In the genomic region with DNA sequence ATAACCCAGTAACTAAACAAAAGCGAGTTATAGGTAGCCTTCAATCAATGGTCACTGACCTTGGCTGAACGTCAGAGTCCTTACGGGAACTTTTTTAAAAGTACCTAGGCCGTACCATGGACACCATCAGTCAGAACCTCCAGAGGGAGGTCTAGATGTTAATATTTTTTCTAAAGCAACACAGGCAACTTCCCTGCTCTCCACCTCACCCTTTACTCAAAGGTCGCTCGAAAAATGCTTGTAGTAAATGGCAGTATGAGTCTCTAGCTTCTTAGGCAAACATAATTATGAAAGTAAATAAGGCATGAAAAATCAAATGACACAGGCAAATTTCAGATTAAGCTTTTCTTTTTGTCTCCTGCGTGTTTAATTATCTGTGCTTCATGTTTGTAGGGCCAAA, we compare ENCODE assay signal across 26 cellular contexts.
DNase-seq lines count a peak whose midpoint lies in the region; ATAC-seq and TF ChIP-seq lines count a peak whose summit lies in the region.
"Had no signal": no experiment of that assay in that cellular context is flagged by ENCODE, and none has a peak within 500 bp of the region (broad histone marks: within the 10 kb centered on the region; RNA-seq: fewer than 3 reads in every experiment).

No MANE protein-coding gene starts in this region.

- peaks cover 74% of the 10 kb centered on the region for H3K4me1 Mint-ChIP-seq in osteocyte (ENCODE audit: unreplicated experiment)
- peaks cover 9% of the 10 kb centered on the region for H3K4me1 Mint-ChIP-seq in neural progenitor cell

- TF ChIP-seq CTCF in Panc1 (IDR thresholded peaks at IDR 0.05) (no peak), osteocyte (IDR thresholded peaks at IDR 0.05) (no peak), neural progenitor cell (IDR thresholded peaks at IDR 0.05) (no peak)

- H3K4me2 ChIP-seq in neural progenitor cell, result no peak overlapping the region

- no peaks in the 10 kb centered on the region for H3K36me3 Mint-ChIP-seq in osteocyte (ENCODE audit: unreplicated experiment)
- no peaks in the 10 kb centered on the region for H3K36me3 Mint-ChIP-seq in neural progenitor cell

- H3K9me3 ChIP-seq in Panc1 (ENCODE audit: control insufficient read depth, insufficient read depth, low read depth, low read length) (no peaks in the 10 kb centered on the region), neural progenitor cell (ENCODE audit: low read depth) (no peaks in the 10 kb centered on the region)
- H3K9me3 ChIP-seq: SJSA1, suprapubic skin had no signal

- H4K20me1 ChIP-seq in neural progenitor cell (ENCODE audit: low read depth), result no peaks in the 10 kb centered on the region

- intact Hi-C loops in Panc1 (cut with micrococcal nuclease; ENCODE audit: unreplicated experiment), result no loop called here

- CTCF ChIA-PET in Panc1 (lab: Charles Lee), result interaction anchor here (0.6 kb wide), 1 partner anchor 1155 kb away, joined by 3 read pairs; no protein-coding TSS in a partner anchor

- no peak overlapping the region for H2AFZ ChIP-seq in neural progenitor cell (replicated peaks)

- ATAC-seq in Panc1, result no peak
- ATAC-seq: activated CD4-positive, CD25-positive, alpha-beta regulatory T cell treated with anti-CD3 and anti-CD28 coated beads, Interleukin-2, amount 50 U/mL, for 24 hours; sciatic nerve; T-cell had no signal

- H3K9ac ChIP-seq in neural progenitor cell, result no peak overlapping the region

- no peaks in the 10 kb centered on the region for H3K27me3 ChIP-seq in Panc1 (ENCODE audit: control insufficient read depth, insufficient read depth, low read length)
- H3K27me3 ChIP-seq in neural progenitor cell, result no peaks in the 10 kb centered on the region
- H3K27me3 ChIP-seq: SJSA1, suprapubic skin had no signal

- no peaks in the 10 kb centered on the region for H3K9me3 Mint-ChIP-seq in osteocyte (ENCODE audit: unreplicated experiment)
- no peaks in the 10 kb centered on the region for H3K9me3 Mint-ChIP-seq in neural progenitor cell
- H3K9me3 Mint-ChIP-seq: activated naive CD8-positive, alpha-beta T cell treated with anti-CD3 and anti-CD28 coated beads for 36 hours; T-cell had no signal

- H3F3A ChIP-seq in neural progenitor cell (ENCODE audit: low read depth), result no peaks in the 10 kb centered on the region

- no peaks in the 10 kb centered on the region for H3K36me3 ChIP-seq in Panc1 (ENCODE audit: control insufficient read depth, insufficient read depth, low read length)
- H3K36me3 ChIP-seq in neural progenitor cell, result no peaks in the 10 kb centered on the region
- H3K36me3 ChIP-seq: SJSA1, suprapubic skin had no signal

- peaks cover 26% of the 10 kb centered on the region for H3K4me1 ChIP-seq in Panc1 (ENCODE audit: control insufficient read depth, insufficient read depth, low read length)
- peaks cover 5% of the 10 kb centered on the region for H3K4me1 ChIP-seq in neural progenitor cell
- H3K4me1 ChIP-seq: SJSA1 had no signal

- H3K27ac Mint-ChIP-seq in osteocyte (ENCODE audit: unreplicated experiment) (peak overlapping the region; percentile 84), neural progenitor cell (no peak overlapping the region)
- H3K27ac Mint-ChIP-seq: progenitor cell of endocrine pancreas had no signal

- H3K4me3 Mint-ChIP-seq in osteocyte (ENCODE audit: unreplicated experiment), result no peak overlapping the region
- no peak overlapping the region for H3K4me3 Mint-ChIP-seq in neural progenitor cell
- H3K4me3 Mint-ChIP-seq: activated naive CD8-positive, alpha-beta T cell treated with anti-CD3 and anti-CD28 coated beads for 36 hours had no signal

- H3K27ac ChIP-seq in Panc1 (ENCODE audit: low read length) (peak overlapping the region; percentile 79), neural progenitor cell (no peak overlapping the region)
- H3K27ac ChIP-seq: SJSA1, suprapubic skin had no signal

- H3K27me3 Mint-ChIP-seq in osteocyte (ENCODE audit: unreplicated experiment), result no peaks in the 10 kb centered on the region
- H3K27me3 Mint-ChIP-seq in neural progenitor cell (ENCODE audit: insufficient read depth, low read depth), result peaks cover 8% of the 10 kb centered on the region
- H3K27me3 Mint-ChIP-seq: activated naive CD8-positive, alpha-beta T cell treated with anti-CD3 and anti-CD28 coated beads for 36 hours; T-cell had no signal

- POLR2A ChIA-PET in Panc1 (lab: Charles Lee), result no interaction called here

- H3K4me3 ChIP-seq in Panc1 (ENCODE audit: low read depth in 2 of 2, low read length in 2 of 2) (peak overlapping the region; percentile 32 to 52), neural progenitor cell (no peak overlapping the region)
- H3K4me3 ChIP-seq: SJSA1, suprapubic skin had no signal

- no TSS peak for BruUV-seq in Panc1 (replicated peaks; lab: Mats Ljungman, UMichigan)

- in situ Hi-C loops in KBM-7 (cut with MboI; ENCODE audit: low pct_unique_long_range_greater_than_20kb, low sequenced_read_pairs), result no loop called here
- in situ Hi-C loops in Panc1 (cut with HindIII; ENCODE audit: low pct_unique_long_range_greater_than_20kb, low sequenced_read_pairs), result no loop called here

- H3K79me2 ChIP-seq in neural progenitor cell (ENCODE audit: low read depth), result no peaks in the 10 kb centered on the region

- peak in 2 of 3 experiments; percentile 28 to 68 for DNase-seq in NCI-H1417 (lab: John Stamatoyannopoulos, UW)
- DNase-seq in NCI-H1417 treated with DMSO at 0.1 percent for 48 hours (lab: John Stamatoyannopoulos, UW), result no peak
- peak; percentile 14 for DNase-seq in KBM-7
- DNase-seq in Panc1 (ENCODE audit: low read depth, low spot score), result no peak
- DNase-seq in osteocyte (ENCODE audit: extremely low spot score, unreplicated experiment), result no peak
- no peak for DNase-seq in neural progenitor cell (ENCODE audit: low spot score)
- no peak for DNase-seq in NCI-H2029 treated with DMSO at 0.1 percent for 48 hours (lab: John Stamatoyannopoulos, UW)
- DNase-seq in NCI-H446 treated with DMSO at 0.1 percent for 48 hours (lab: John Stamatoyannopoulos, UW), result no peak
- DNase-seq: activated CD8-positive, alpha-beta T cell treated with anti-CD3 and anti-CD28 coated beads, Interleukin-2, amount 10 ng/mL, durations not matched to agents 7 days and 5 days; activated effector memory CD4-positive, alpha-beta T cell treated with Interleukin-2 at 50 U/mL for 16 hours; activated naive CD8-positive, alpha-beta T cell treated with anti-CD3 and anti-CD28 coated beads for 36 hours; activated T-cell treated with anti-CD3 and anti-CD28 coated beads for 4 hours; aorta; DMS79; effector CD4-positive, alpha-beta T cell; kidney; NCI-H1092; NCI-H524; RPMI8226; stimulated activated naive CD4-positive, alpha-beta T cell had no signal

Comparison
In these comparisons a context has a peak if more than half of its experiments do, and no peak if none do; other contexts are left out.
1. DNase-seq: peak in NCI-H1417 (2 of 3) and KBM-7 (single experiment); none in NCI-H1417 treated with DMSO at 0.1 percent for 48 hours (single experiment), Panc1 (single experiment), osteocyte (single experiment), neural progenitor cell (single experiment), NCI-H2029 treated with DMSO at 0.1 percent for 48 hours (single experiment) and NCI-H446 treated with DMSO at 0.1 percent for 48 hours (single experiment).